In the genomic region with DNA sequence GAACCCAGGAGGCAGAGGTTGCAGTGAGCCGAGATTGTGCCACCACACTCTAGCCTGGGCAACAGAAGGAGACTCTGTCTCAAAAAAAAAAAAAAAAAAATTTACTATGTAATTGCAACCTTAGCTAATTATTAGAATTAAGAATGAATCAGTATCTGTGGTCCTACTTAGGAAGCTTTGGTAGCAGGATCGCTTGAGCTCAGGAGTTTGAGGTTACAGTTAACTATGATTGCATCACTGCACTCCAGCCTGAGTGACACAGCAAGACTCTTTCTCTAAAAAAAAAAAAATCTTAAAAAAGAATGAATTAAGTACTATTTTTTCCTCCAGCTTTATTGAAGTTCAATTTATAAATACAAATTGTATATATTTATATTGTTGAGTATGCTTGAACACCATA, we compare ENCODE assay signal across 1 cellular context.
TF ChIP-seq lines count a peak whose summit lies in the region.

No MANE protein-coding gene starts in this region.

TF ChIP-seq in K562, 482 proteins besides CTCF, POLR2A, EP300 and RAD21 (continued from another document and continues in another):
- TF ChIP-seq, protein P1, sequence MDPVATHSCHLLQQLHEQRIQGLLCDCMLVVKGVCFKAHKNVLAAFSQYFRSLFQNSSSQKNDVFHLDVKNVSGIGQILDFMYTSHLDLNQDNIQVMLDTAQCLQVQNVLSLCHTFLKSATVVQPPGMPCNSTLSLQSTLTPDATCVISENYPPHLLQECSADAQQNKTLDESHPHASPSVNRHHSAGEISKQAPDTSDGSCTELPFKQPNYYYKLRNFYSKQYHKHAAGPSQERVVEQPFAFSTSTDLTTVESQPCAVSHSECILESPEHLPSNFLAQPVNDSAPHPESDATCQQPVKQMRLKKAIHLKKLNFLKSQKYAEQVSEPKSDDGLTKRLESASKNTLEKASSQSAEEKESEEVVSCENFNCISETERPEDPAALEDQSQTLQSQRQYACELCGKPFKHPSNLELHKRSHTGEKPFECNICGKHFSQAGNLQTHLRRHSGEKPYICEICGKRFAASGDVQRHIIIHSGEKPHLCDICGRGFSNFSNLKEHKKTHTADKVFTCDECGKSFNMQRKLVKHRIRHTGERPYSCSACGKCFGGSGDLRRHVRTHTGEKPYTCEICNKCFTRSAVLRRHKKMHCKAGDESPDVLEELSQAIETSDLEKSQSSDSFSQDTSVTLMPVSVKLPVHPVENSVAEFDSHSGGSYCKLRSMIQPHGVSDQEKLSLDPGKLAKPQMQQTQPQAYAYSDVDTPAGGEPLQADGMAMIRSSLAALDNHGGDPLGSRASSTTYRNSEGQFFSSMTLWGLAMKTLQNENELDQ (CRISPR knock-in tag; IDR thresholded peaks at IDR 0.05; ENCODE audit: borderline replicate concordance): no peak
- no peak for TF ChIP-seq ZNF253 (CRISPR knock-in tag; conservative IDR thresholded peaks at IDR 0.05)
- TF ChIP-seq CC2D1A (IDR thresholded peaks at IDR 0.05): no peak
- no peak for TF ChIP-seq BDP1 (IDR thresholded peaks at IDR 0.05; ENCODE audit: insufficient read depth, insufficient read length)
- TF ChIP-seq, protein P2, sequence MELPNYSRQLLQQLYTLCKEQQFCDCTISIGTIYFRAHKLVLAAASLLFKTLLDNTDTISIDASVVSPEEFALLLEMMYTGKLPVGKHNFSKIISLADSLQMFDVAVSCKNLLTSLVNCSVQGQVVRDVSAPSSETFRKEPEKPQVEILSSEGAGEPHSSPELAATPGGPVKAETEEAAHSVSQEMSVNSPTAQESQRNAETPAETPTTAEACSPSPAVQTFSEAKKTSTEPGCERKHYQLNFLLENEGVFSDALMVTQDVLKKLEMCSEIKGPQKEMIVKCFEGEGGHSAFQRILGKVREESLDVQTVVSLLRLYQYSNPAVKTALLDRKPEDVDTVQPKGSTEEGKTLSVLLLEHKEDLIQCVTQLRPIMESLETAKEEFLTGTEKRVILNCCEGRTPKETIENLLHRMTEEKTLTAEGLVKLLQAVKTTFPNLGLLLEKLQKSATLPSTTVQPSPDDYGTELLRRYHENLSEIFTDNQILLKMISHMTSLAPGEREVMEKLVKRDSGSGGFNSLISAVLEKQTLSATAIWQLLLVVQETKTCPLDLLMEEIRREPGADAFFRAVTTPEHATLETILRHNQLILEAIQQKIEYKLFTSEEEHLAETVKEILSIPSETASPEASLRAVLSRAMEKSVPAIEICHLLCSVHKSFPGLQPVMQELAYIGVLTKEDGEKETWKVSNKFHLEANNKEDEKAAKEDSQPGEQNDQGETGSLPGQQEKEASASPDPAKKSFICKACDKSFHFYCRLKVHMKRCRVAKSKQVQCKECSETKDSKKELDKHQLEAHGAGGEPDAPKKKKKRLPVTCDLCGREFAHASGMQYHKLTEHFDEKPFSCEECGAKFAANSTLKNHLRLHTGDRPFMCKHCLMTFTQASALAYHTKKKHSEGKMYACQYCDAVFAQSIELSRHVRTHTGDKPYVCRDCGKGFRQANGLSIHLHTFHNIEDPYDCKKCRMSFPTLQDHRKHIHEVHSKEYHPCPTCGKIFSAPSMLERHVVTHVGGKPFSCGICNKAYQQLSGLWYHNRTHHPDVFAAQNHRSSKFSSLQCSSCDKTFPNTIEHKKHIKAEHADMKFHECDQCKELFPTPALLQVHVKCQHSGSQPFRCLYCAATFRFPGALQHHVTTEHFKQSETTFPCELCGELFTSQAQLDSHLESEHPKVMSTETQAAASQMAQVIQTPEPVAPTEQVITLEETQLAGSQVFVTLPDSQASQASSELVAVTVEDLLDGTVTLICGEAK (IDR thresholded peaks at IDR 0.05): no peak
- TF ChIP-seq, protein P2 (CRISPR knock-in tag; IDR thresholded peaks at IDR 0.05): no peak
- TF ChIP-seq ZNF699 (CRISPR knock-in tag; IDR thresholded peaks at IDR 0.05; ENCODE audit: insufficient replicate concordance): no peak
- TF ChIP-seq BRD4 (IDR thresholded peaks at IDR 0.05): no peak
- no peak for TF ChIP-seq EGR1 (conservative IDR thresholded peaks at IDR 0.05)
- no peak for TF ChIP-seq HNRNPK (IDR thresholded peaks at IDR 0.05; ENCODE audit: low read depth, low read length, poor library complexity, severe bottlenecking)
- TF ChIP-seq, protein P3, sequence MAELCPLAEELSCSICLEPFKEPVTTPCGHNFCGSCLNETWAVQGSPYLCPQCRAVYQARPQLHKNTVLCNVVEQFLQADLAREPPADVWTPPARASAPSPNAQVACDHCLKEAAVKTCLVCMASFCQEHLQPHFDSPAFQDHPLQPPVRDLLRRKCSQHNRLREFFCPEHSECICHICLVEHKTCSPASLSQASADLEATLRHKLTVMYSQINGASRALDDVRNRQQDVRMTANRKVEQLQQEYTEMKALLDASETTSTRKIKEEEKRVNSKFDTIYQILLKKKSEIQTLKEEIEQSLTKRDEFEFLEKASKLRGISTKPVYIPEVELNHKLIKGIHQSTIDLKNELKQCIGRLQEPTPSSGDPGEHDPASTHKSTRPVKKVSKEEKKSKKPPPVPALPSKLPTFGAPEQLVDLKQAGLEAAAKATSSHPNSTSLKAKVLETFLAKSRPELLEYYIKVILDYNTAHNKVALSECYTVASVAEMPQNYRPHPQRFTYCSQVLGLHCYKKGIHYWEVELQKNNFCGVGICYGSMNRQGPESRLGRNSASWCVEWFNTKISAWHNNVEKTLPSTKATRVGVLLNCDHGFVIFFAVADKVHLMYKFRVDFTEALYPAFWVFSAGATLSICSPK (IDR thresholded peaks at IDR 0.05; ENCODE audit: borderline replicate concordance): no peak
- TF ChIP-seq ZEB2 (IDR thresholded peaks at IDR 0.05): no peak
- TF ChIP-seq PURB (CRISPR knock-in tag; IDR thresholded peaks at IDR 0.05; ENCODE audit: low read depth): no peak
- TF ChIP-seq SIX5 (IDR thresholded peaks at IDR 0.05; ENCODE audit: borderline replicate concordance in 1 of 2, insufficient read depth in 1 of 2, low read depth in 1 of 2, low read length in 2 of 2): no peak
- TF ChIP-seq CTBP1 (IDR thresholded peaks at IDR 0.05; ENCODE audit: borderline replicate concordance): no peak
- TF ChIP-seq RNF2 (IDR thresholded peaks at IDR 0.05): no peak
- TF ChIP-seq, protein P4, sequence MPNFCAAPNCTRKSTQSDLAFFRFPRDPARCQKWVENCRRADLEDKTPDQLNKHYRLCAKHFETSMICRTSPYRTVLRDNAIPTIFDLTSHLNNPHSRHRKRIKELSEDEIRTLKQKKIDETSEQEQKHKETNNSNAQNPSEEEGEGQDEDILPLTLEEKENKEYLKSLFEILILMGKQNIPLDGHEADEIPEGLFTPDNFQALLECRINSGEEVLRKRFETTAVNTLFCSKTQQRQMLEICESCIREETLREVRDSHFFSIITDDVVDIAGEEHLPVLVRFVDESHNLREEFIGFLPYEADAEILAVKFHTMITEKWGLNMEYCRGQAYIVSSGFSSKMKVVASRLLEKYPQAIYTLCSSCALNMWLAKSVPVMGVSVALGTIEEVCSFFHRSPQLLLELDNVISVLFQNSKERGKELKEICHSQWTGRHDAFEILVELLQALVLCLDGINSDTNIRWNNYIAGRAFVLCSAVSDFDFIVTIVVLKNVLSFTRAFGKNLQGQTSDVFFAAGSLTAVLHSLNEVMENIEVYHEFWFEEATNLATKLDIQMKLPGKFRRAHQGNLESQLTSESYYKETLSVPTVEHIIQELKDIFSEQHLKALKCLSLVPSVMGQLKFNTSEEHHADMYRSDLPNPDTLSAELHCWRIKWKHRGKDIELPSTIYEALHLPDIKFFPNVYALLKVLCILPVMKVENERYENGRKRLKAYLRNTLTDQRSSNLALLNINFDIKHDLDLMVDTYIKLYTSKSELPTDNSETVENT (CRISPR knock-in tag; IDR thresholded peaks at IDR 0.05): no peak
- TF ChIP-seq MAFG (tag; conservative IDR thresholded peaks at IDR 0.05): peak; percentile 38
- TF ChIP-seq, protein P5, sequence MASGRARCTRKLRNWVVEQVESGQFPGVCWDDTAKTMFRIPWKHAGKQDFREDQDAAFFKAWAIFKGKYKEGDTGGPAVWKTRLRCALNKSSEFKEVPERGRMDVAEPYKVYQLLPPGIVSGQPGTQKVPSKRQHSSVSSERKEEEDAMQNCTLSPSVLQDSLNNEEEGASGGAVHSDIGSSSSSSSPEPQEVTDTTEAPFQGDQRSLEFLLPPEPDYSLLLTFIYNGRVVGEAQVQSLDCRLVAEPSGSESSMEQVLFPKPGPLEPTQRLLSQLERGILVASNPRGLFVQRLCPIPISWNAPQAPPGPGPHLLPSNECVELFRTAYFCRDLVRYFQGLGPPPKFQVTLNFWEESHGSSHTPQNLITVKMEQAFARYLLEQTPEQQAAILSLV (tag; IDR thresholded peaks at IDR 0.05): peak; percentile 78
- TF ChIP-seq, protein P6, sequence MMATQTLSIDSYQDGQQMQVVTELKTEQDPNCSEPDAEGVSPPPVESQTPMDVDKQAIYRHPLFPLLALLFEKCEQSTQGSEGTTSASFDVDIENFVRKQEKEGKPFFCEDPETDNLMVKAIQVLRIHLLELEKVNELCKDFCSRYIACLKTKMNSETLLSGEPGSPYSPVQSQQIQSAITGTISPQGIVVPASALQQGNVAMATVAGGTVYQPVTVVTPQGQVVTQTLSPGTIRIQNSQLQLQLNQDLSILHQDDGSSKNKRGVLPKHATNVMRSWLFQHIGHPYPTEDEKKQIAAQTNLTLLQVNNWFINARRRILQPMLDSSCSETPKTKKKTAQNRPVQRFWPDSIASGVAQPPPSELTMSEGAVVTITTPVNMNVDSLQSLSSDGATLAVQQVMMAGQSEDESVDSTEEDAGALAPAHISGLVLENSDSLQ (IDR thresholded peaks at IDR 0.05): peak; percentile 87
- TF ChIP-seq TCF7 (IDR thresholded peaks at IDR 0.05; ENCODE audit: borderline replicate concordance): no peak
- no peak for TF ChIP-seq ERF (CRISPR knock-in tag; IDR thresholded peaks at IDR 0.05)
- TF ChIP-seq NR4A1 (CRISPR knock-in tag; IDR thresholded peaks at IDR 0.05): no peak
- no peak for TF ChIP-seq NR4A1 (tag; IDR thresholded peaks at IDR 0.05)
- TF ChIP-seq ATF7 (IDR thresholded peaks at IDR 0.05): peak; percentile 63; the same call in 1 of the 2 replicates
- no peak for TF ChIP-seq SP1 (CRISPR knock-in tag; IDR thresholded peaks at IDR 0.05)
- 0 out of 2 replicates have a peak, but pooled peaks have one; percentile 27 for TF ChIP-seq ARID1B (IDR thresholded peaks at IDR 0.05)
- no peak for TF ChIP-seq ELF4 (CRISPR knock-in tag; IDR thresholded peaks at IDR 0.05)
- TF ChIP-seq JUN (IDR thresholded peaks at IDR 0.05; ENCODE audit: borderline replicate concordance, low read depth, low read length): 0 out of 2 replicates have a peak, but pooled peaks have one; percentile 25
- no peak for TF ChIP-seq JUN (CRISPR knock-in tag; IDR thresholded peaks at IDR 0.05; ENCODE audit: borderline replicate concordance)
- no peak for TF ChIP-seq DIDO1 (tag; IDR thresholded peaks at IDR 0.05; ENCODE audit: low read depth)
- TF ChIP-seq, protein P7, sequence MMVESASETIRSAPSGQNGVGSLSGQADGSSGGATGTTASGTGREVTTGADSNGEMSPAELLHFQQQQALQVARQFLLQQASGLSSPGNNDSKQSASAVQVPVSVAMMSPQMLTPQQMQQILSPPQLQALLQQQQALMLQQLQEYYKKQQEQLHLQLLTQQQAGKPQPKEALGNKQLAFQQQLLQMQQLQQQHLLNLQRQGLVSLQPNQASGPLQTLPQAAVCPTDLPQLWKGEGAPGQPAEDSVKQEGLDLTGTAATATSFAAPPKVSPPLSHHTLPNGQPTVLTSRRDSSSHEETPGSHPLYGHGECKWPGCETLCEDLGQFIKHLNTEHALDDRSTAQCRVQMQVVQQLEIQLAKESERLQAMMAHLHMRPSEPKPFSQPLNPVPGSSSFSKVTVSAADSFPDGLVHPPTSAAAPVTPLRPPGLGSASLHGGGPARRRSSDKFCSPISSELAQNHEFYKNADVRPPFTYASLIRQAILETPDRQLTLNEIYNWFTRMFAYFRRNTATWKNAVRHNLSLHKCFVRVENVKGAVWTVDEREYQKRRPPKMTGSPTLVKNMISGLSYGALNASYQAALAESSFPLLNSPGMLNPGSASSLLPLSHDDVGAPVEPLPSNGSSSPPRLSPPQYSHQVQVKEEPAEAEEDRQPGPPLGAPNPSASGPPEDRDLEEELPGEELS (CRISPR knock-in tag; IDR thresholded peaks at IDR 0.05; ENCODE audit: borderline replicate concordance): no peak
- no peak for TF ChIP-seq HDAC1 (IDR thresholded peaks at IDR 0.05)
- TF ChIP-seq CHD4 (IDR thresholded peaks at IDR 0.05; ENCODE audit: insufficient read depth, insufficient replicate concordance, low read depth, low read length, poor library complexity, severe bottlenecking): no peak
- no peak for TF ChIP-seq ZNF23 (CRISPR knock-in tag; IDR thresholded peaks at IDR 0.05)
- TF ChIP-seq ZNF12 (CRISPR knock-in tag; IDR thresholded peaks at IDR 0.05): no peak
- no peak for TF ChIP-seq KLF16 (IDR thresholded peaks at IDR 0.05)
- TF ChIP-seq ZNF124 (CRISPR knock-in tag; IDR thresholded peaks at IDR 0.05): no peak
- TF ChIP-seq FOSL1 (tag; conservative IDR thresholded peaks at IDR 0.05): 0 out of 2 replicates have a peak, but pooled peaks have one; percentile 21
- no peak for TF ChIP-seq RFX5 (IDR thresholded peaks at IDR 0.05; ENCODE audit: low read depth, low read length)
